ENCODE assay signal across 18 cellular contexts in genomic region chr12:45978108-45978507, GRCh38. TPM values are rescaled to one million over a fixed set of nuclear protein-coding genes. Genes with fewer than 3 reads are reported as not detected.
DNase-seq lines count a peak whose midpoint lies in the region; ATAC-seq, FAIRE-seq and TF ChIP-seq lines count a peak whose summit lies in the region.
"Had no signal": no experiment of that assay in that cellular context is flagged by ENCODE, and none has a peak within 500 bp of the region (broad histone marks: within the 10 kb centered on the region; RNA-seq: fewer than 3 reads in every experiment).

No MANE protein-coding gene starts in this region.

- no peak for FAIRE-seq in GM12878 (lab: Jason Lieb, UNC)
- FAIRE-seq: GM19239 had no signal

- H3K27me3 Mint-ChIP-seq in activated naive CD4-positive, alpha-beta T cell treated with anti-CD3 and anti-CD28 coated beads, Interleukin-2, amount 50 U/mL, for 24 hours = no peaks in the 10 kb centered on the region
- H3K27me3 Mint-ChIP-seq in activated naive CD4-positive, alpha-beta T cell treated with anti-CD3 and anti-CD28 coated beads for 36 hours (ENCODE audit: low read depth) = no peaks in the 10 kb centered on the region
- H3K27me3 Mint-ChIP-seq in CD8-positive, alpha-beta memory T cell = no peaks in the 10 kb centered on the region
- no peaks in the 10 kb centered on the region for H3K27me3 Mint-ChIP-seq in progenitor cell of endocrine pancreas

- H3K36me3 ChIP-seq in CD8-positive, alpha-beta memory T cell (ENCODE audit: insufficient read depth, low read length) = no peaks in the 10 kb centered on the region
- H3K36me3 ChIP-seq in GM12878 (ENCODE audit: control insufficient read depth in 2 of 2, insufficient read depth in 2 of 2, low read length in 1 of 2) (peaks cover 3 to 10% of the 10 kb centered on the region in 2 experiments; a peak in 3 of 4 replicates), ovary (no peaks in the 10 kb centered on the region), stomach (peaks cover 0 to 3% (median 0%) of the 10 kb centered on the region in 4 donors)
- H3K36me3 ChIP-seq: HAP-1 had no signal

- no peak overlapping the region for H2AFZ ChIP-seq in GM12878 (ENCODE audit: control insufficient read depth, low read depth, low read length)

- H3K9me3 ChIP-seq in CD8-positive, alpha-beta memory T cell (ENCODE audit: low read length) = no peaks in the 10 kb centered on the region
- no peaks in the 10 kb centered on the region for H3K9me3 ChIP-seq in GM12878 (replicated peaks; ENCODE audit: control insufficient read depth, insufficient read depth, low read length)
- no peaks in the 10 kb centered on the region for H3K9me3 ChIP-seq in ovary
- no peaks in the 10 kb centered on the region for H3K9me3 ChIP-seq in stomach
- H3K9me3 ChIP-seq: HAP-1 had no signal

- peaks cover 29% of the 10 kb centered on the region for H3K36me3 Mint-ChIP-seq in activated naive CD4-positive, alpha-beta T cell treated with anti-CD3 and anti-CD28 coated beads, Interleukin-2, amount 50 U/mL, for 24 hours
- peaks cover 12% of the 10 kb centered on the region for H3K36me3 Mint-ChIP-seq in activated naive CD4-positive, alpha-beta T cell treated with anti-CD3 and anti-CD28 coated beads for 36 hours (ENCODE audit: low read depth)
- H3K36me3 Mint-ChIP-seq in CD8-positive, alpha-beta memory T cell = peaks cover 10 to 42% (median 17%) of the 10 kb centered on the region in 3 donors
- peaks cover 9% of the 10 kb centered on the region for H3K36me3 Mint-ChIP-seq in progenitor cell of endocrine pancreas (ENCODE audit: insufficient read depth)

- no peak overlapping the region for H3K27ac ChIP-seq in CD8-positive, alpha-beta memory T cell (ENCODE audit: low read depth, low read length)
- no peak overlapping the region for H3K27ac ChIP-seq in GM12878 (ENCODE audit: control insufficient read depth, insufficient read depth)
- no peak overlapping the region for H3K27ac ChIP-seq in ovary
- H3K27ac ChIP-seq in stomach = no peak overlapping the region
- H3K27ac ChIP-seq: BLaER1 treated with 17β-estradiol and CSF1 and Interleukin-3, amounts not matched to agents 10 nM and 100 nM had no signal

- peak overlapping the region; percentile 52 for H3K27ac Mint-ChIP-seq in activated naive CD4-positive, alpha-beta T cell treated with anti-CD3 and anti-CD28 coated beads, Interleukin-2, amount 50 U/mL, for 24 hours
- no peak overlapping the region for H3K27ac Mint-ChIP-seq in activated naive CD4-positive, alpha-beta T cell treated with anti-CD3 and anti-CD28 coated beads for 36 hours
- peak overlapping the region in 5 of 8 donors; percentile 20 to 51 (median 26) for H3K27ac Mint-ChIP-seq in CD8-positive, alpha-beta memory T cell
- peak overlapping the region; percentile 38 for H3K27ac Mint-ChIP-seq in progenitor cell of endocrine pancreas

- TF ChIP-seq EP300 in GM12878 (IDR thresholded peaks at IDR 0.05; ENCODE audit: borderline replicate concordance in 1 of 2, control insufficient read depth in 1 of 2, low read depth in 2 of 2, low read length in 2 of 2) (no peak), ovary (IDR thresholded peaks at IDR 0.05) (no peak), stomach (IDR thresholded peaks at IDR 0.05) (no peak)

- CTCF ChIA-PET in activated naive CD4-positive, alpha-beta T cell treated with anti-CD3 and anti-CD28 coated beads for 36 hours (lab: Charles Lee) = no interaction called here
- CTCF ChIA-PET in CD8-positive, alpha-beta memory T cell (lab: Charles Lee) = no interaction called here
- CTCF ChIA-PET in GM12878 (lab: Yijun Ruan, JAX) = interaction anchor here (1.2 kb wide), 1 partner anchor 21 kb away, joined by 4 read pairs; no protein-coding TSS in a partner anchor

- H3K4me3 Mint-ChIP-seq in activated naive CD4-positive, alpha-beta T cell treated with anti-CD3 and anti-CD28 coated beads, Interleukin-2, amount 50 U/mL, for 24 hours = peak overlapping the region; percentile 19
- no peak overlapping the region for H3K4me3 Mint-ChIP-seq in activated naive CD4-positive, alpha-beta T cell treated with anti-CD3 and anti-CD28 coated beads for 36 hours
- peak overlapping the region in 5 of 7 donors; percentile 1 to 46 (median 20) for H3K4me3 Mint-ChIP-seq in CD8-positive, alpha-beta memory T cell
- no peak overlapping the region for H3K4me3 Mint-ChIP-seq in progenitor cell of endocrine pancreas (ENCODE audit: low read depth)

- peaks cover 99% of the 10 kb centered on the region for H3K79me2 ChIP-seq in GM12878 (ENCODE audit: control insufficient read depth, insufficient read depth, low read length)

- DNase-seq in activated naive CD4-positive, alpha-beta T cell treated with anti-CD3 and anti-CD28 coated beads for 36 hours = no peak
- no peak for DNase-seq in CD8-positive, alpha-beta memory T cell
- no peak for DNase-seq in GM12878 (ENCODE audit: low read depth, low spot score)
- no peak for DNase-seq in progenitor cell of endocrine pancreas (ENCODE audit: low spot score, unreplicated experiment)
- DNase-seq in superior temporal gyrus (ENCODE audit: extremely low spot score) = no peak
- no peak for DNase-seq in ovary
- DNase-seq in stomach = no peak
- DNase-seq: EL, MV-4-11, NCI-H1417 treated with DMSO at 0.1 percent for 48 hours, NCI-H2029 treated with DMSO at 0.1 percent for 48 hours, NCI-H2171 treated with DMSO at 0.1 percent for 48 hours, NCI-H446 treated with DMSO at 0.1 percent for 48 hours, RPMI8226 had no signal

- RAD21 ChIA-PET in GM12878 (lab: Charles Lee; ENCODE audit: unreplicated experiment) = no interaction called here

- no peak for TF ChIP-seq POLR2A in GM12878 (IDR thresholded peaks at IDR 0.05; ENCODE audit: low read depth, low read length)
- no peak for TF ChIP-seq POLR2A in ovary (IDR thresholded peaks at IDR 0.05)
- TF ChIP-seq POLR2A in stomach (IDR thresholded peaks at IDR 0.05) = no peak

- no peak for TF ChIP-seq CTCF in GM12878 (IDR thresholded peaks at IDR 0.05 in 2 of 3, conservative IDR thresholded peaks at IDR 0.05 in 1 of 3; ENCODE audit: control insufficient read depth in 2 of 3, extremely low read depth in 1 of 3, insufficient read depth in 1 of 3, low read depth in 3 of 3, low read length in 3 of 3)
- TF ChIP-seq CTCF in progenitor cell of endocrine pancreas (IDR thresholded peaks at IDR 0.05; ENCODE audit: unreplicated experiment) = no peak
- TF ChIP-seq CTCF in ovary (IDR thresholded peaks at IDR 0.05) = no peak
- TF ChIP-seq CTCF in stomach (IDR thresholded peaks at IDR 0.05) = no peak

- intact Hi-C loops in activated naive CD4-positive, alpha-beta T cell treated with anti-CD3 and anti-CD28 coated beads for 36 hours (cut with micrococcal nuclease) = no loop called here
- intact Hi-C loops in GM12878 (cut with micrococcal nuclease; ENCODE audit: unreplicated experiment) = no loop called here
- intact Hi-C loops in ovary (cut with DNase I) = no loop called here
- intact Hi-C loops in stomach (cut with DNase I; ENCODE audit: low total_unique reads) = no loop called here

- no peak overlapping the region for H3K4me3 ChIP-seq in CD8-positive, alpha-beta memory T cell (ENCODE audit: low read length)
- H3K4me3 ChIP-seq in GM12878 (peak overlapping the region; percentile 23; the same call in 1 of the 2 replicates), ovary (no peak overlapping the region), stomach (no peak overlapping the region)
- H3K4me3 ChIP-seq: BLaER1 treated with 17β-estradiol and CSF1 and Interleukin-3, amounts not matched to agents 10 nM and 100 nM; HAP-1 had no signal

- H3K9ac ChIP-seq in GM12878 (ENCODE audit: control insufficient read depth, insufficient read depth, low read length) = no peak overlapping the region
- H3K9ac ChIP-seq: BLaER1 treated with 17β-estradiol and CSF1 and Interleukin-3, amounts not matched to agents 10 nM and 100 nM had no signal

- no peak for ATAC-seq in GM12878

- no peaks in the 10 kb centered on the region for H3K27me3 ChIP-seq in CD8-positive, alpha-beta memory T cell (ENCODE audit: insufficient read depth, low read length, poor library complexity, severe bottlenecking)
- H3K27me3 ChIP-seq in GM12878 (replicated peaks in 1 of 2; ENCODE audit: control insufficient read depth in 2 of 2, insufficient read depth in 2 of 2, low read length in 1 of 2) = no peaks in the 10 kb centered on the region
- no peaks in the 10 kb centered on the region for H3K27me3 ChIP-seq in ovary
- no peaks in the 10 kb centered on the region for H3K27me3 ChIP-seq in stomach
- H3K27me3 ChIP-seq: BLaER1 treated with 17β-estradiol and CSF1 and Interleukin-3, amounts not matched to agents 10 nM and 100 nM had no signal

- POLR2A ChIA-PET in CD8-positive, alpha-beta memory T cell (lab: Charles Lee) = interaction anchor here (0.7 kb wide), 1 partner anchor 31 kb away, joined by 3 read pairs; no protein-coding TSS in a partner anchor
- POLR2A ChIA-PET in GM12878 (lab: Charles Lee) = no interaction called here

- no TSS peak for BruUV-seq in GM12878 (replicated peaks; lab: Mats Ljungman, UMichigan)

- H3K4me2 ChIP-seq in GM12878 (ENCODE audit: control insufficient read depth, insufficient read depth) = no peak overlapping the region

- TF ChIP-seq RAD21 in GM12878 (IDR thresholded peaks at IDR 0.05; ENCODE audit: insufficient read depth, low read depth, low read length) = no peak

- 57% methylated on average over 2 of the region's 2 CpGs for WGBS in GM12878 (ENCODE audit: insufficient coverage, insufficient replicate concordance, low lambda C conversion rate, missing lambda C conversion rate)
- 87 to 91% (median 89%) methylated on average over 2 of the region's 2 CpGs for WGBS in ovary, 3 donors
- WGBS in stomach, 5 donors = 87 to 91% (median 89%) methylated on average over 2 of the region's 2 CpGs

- SMC1A ChIA-PET in GM12878 (lab: Charles Lee; ENCODE audit: uncharacterized antibody, unreplicated experiment) = interaction anchor here (1.6 kb wide), 1 partner anchor 29 kb away, joined by 3 read pairs; no protein-coding TSS in a partner anchor

- no peaks in the 10 kb centered on the region; the same call in 1 of the 2 replicates for H4K20me1 ChIP-seq in GM12878 (ENCODE audit: control insufficient read depth, insufficient read depth)

- peaks cover 57% of the 10 kb centered on the region for H3K4me1 ChIP-seq in CD8-positive, alpha-beta memory T cell (ENCODE audit: insufficient read depth, low read length)
- H3K4me1 ChIP-seq in GM12878 (ENCODE audit: control insufficient read depth, insufficient read depth, low read length) (peaks cover 3% of the 10 kb centered on the region; the same call in 1 of the 2 replicates), ovary (ENCODE audit: insufficient read depth) (peaks cover 2% of the 10 kb centered on the region), stomach (peaks cover 16 to 97% (median 61%) of the 10 kb centered on the region in 4 donors)

- H3K4me1 Mint-ChIP-seq in activated naive CD4-positive, alpha-beta T cell treated with anti-CD3 and anti-CD28 coated beads, Interleukin-2, amount 50 U/mL, for 24 hours = peaks cover 95% of the 10 kb centered on the region
- peaks cover 73% of the 10 kb centered on the region for H3K4me1 Mint-ChIP-seq in activated naive CD4-positive, alpha-beta T cell treated with anti-CD3 and anti-CD28 coated beads for 36 hours (ENCODE audit: low read depth)
- H3K4me1 Mint-ChIP-seq in CD8-positive, alpha-beta memory T cell = peaks cover 84 to 100% (median 99%) of the 10 kb centered on the region in 3 donors
- peaks cover 38% of the 10 kb centered on the region for H3K4me1 Mint-ChIP-seq in progenitor cell of endocrine pancreas (ENCODE audit: low read depth)

- in situ Hi-C loops in GM12878 (cut with MboI) = no loop called here

- peaks cover 1% of the 10 kb centered on the region for H3K9me3 Mint-ChIP-seq in activated naive CD4-positive, alpha-beta T cell treated with anti-CD3 and anti-CD28 coated beads, Interleukin-2, amount 50 U/mL, for 24 hours
- H3K9me3 Mint-ChIP-seq in activated naive CD4-positive, alpha-beta T cell treated with anti-CD3 and anti-CD28 coated beads for 36 hours = peaks cover 1% of the 10 kb centered on the region
- H3K9me3 Mint-ChIP-seq in CD8-positive, alpha-beta memory T cell = peaks cover 0 to 8% (median 0%) of the 10 kb centered on the region in 5 donors
- H3K9me3 Mint-ChIP-seq in progenitor cell of endocrine pancreas (ENCODE audit: low read depth) = no peaks in the 10 kb centered on the region

RNA-seq across cellular contexts. Expression of gene SCAF11, which starts 12.3 kb away (rescaled TPM):
- 10 to 100 TPM; 95.0 to 97.7 TPM for total RNA-seq in activated naive CD4-positive, alpha-beta T cell treated with anti-CD3 and anti-CD28 coated beads for 36 hours
- total RNA-seq in CD8-positive, alpha-beta memory T cell = 100 to 1,000 TPM; 114 to 119 TPM
- polyA plus RNA-seq in CD8-positive, alpha-beta memory T cell = 125 TPM
- 455 and 475 TPM in 2 replicates for total RNA-seq in GM12878 (2013; cell fraction: nucleolus; rRNA removed)
- 88.7 and 89.7 TPM in 2 replicates for total RNA-seq in GM12878 (2014; rRNA removed)
- total RNA-seq in GM12878 (2014; rRNA removed; fragmentation: Illumina TruSeq; extraction: Trizol) = 153 and 154 TPM in 2 replicates
- 94.6 and 102 TPM in 2 replicates for total RNA-seq in GM12878 (2021)
- 41.9 TPM for polyA plus RNA-seq in GM12878 (2011; ENCODE audit: low read depth)
- 88.4 and 149 TPM in 2 replicates for polyA plus RNA-seq in GM12878 (2011; rRNA removed)
- 35.6 and 45.1 TPM in 2 replicates for polyA plus RNA-seq in GM12878 (2011; cell fraction: cytosol; rRNA removed)
- polyA plus RNA-seq in GM12878 (2011; cell fraction: nucleus; rRNA removed) = 59.1 and 72.2 TPM in 2 replicates
- polyA plus RNA-seq in GM12878 (2012) = 47.9 and 53.9 TPM in 2 replicates
- polyA plus RNA-seq in GM12878 (2014; fragmentation: Illumina TruSeq; extraction: Trizol) = 108 and 134 TPM in 2 replicates
- 10 to 100 TPM; 42.0 to 44.9 TPM for polyA plus RNA-seq in GM12878 (2014; fragmentation: Nextera tagmentation; extraction: Ambion mirVana)
- 83.2 and 108 TPM in 2 replicates for polyA plus RNA-seq in GM12878 (2014; rRNA removed)
- 100 to 1,000 TPM in 1 of 2 experiments, 10 to 100 TPM in 1; 98.2 to 106 TPM for polyA plus RNA-seq in GM12878 (2016; fragmentation: Nextera tagmentation; extraction: Ambion mirVana)
- polyA minus RNA-seq in GM12878 (2011; rRNA and poly(A)+ RNA removed) = 112 and 153 TPM in 2 replicates
- 37.7 and 54.9 TPM in 2 replicates for polyA minus RNA-seq in GM12878 (2011; cell fraction: cytosol; rRNA and poly(A)+ RNA removed)
- 72.1 and 120 TPM in 2 replicates for polyA minus RNA-seq in GM12878 (2011; cell fraction: nucleus; rRNA and poly(A)+ RNA removed)
- total RNA-seq in progenitor cell of endocrine pancreas = 104 and 113 TPM in 2 replicates
- 100 to 1,000 TPM in 3 of 7 donors, 10 to 100 TPM in 4; 91.8 to 149 (median 97.7) TPM for total RNA-seq in ovary
- 10 to 100 TPM; 30.8 to 42.2 TPM for polyA plus RNA-seq in ovary
- 100 to 1,000 TPM in 4 of 5 donors, 10 to 100 TPM in 1; 80.8 to 246 (median 128) TPM for total RNA-seq in stomach
- 10 to 100 TPM; 17.4 to 27.5 (median 20.5) TPM for polyA plus RNA-seq in stomach

Comparison
In these comparisons a context has a peak if more than half of its experiments do, and no peak if none do; other contexts are left out.
1. H3K4me3 Mint-ChIP-seq: peak in activated naive CD4-positive, alpha-beta T cell treated with anti-CD3 and anti-CD28 coated beads, Interleukin-2, amount 50 U/mL, for 24 hours (single experiment) and CD8-positive, alpha-beta memory T cell (5 of 7); none in activated naive CD4-positive, alpha-beta T cell treated with anti-CD3 and anti-CD28 coated beads for 36 hours (single experiment) and progenitor cell of endocrine pancreas (single experiment).